8 cellular contexts compared by ENCODE assay signal in genomic region chr7:37344886-37345579, GRCh38.
DNase-seq lines count a peak whose midpoint lies in the region; ATAC-seq, FAIRE-seq and TF ChIP-seq lines count a peak whose summit lies in the region.

No MANE protein-coding gene starts in this region.

- no peak for DNase-seq in activated T-cell treated with anti-CD3 and anti-CD28 coated beads, Interleukin-2, amount 50 U/mL, for 4 hours
- DNase-seq in activated T-cell treated with anti-CD3 and anti-CD28 coated beads for 4 hours (no peak), Karpas-422 (no peak), GM12878 (ENCODE audit: low read depth, low spot score) (peak; percentile 48), tibial nerve (ENCODE audit: low spot score in 2 of 2) (no peak), NCI-H187 treated with DMSO at 0.1 percent for 48 hours (lab: John Stamatoyannopoulos, UW) (no peak), GM23248 (no peak)

- H4K20me1 ChIP-seq in Karpas-422 (ENCODE audit: insufficient read depth, low read depth, low read length): no peaks in the 10 kb centered on the region
- H4K20me1 ChIP-seq in GM12878 (ENCODE audit: control insufficient read depth, insufficient read depth): no peaks in the 10 kb centered on the region
- no peaks in the 10 kb centered on the region for H4K20me1 ChIP-seq in GM23248 (ENCODE audit: insufficient read depth)

- peaks cover 35% of the 10 kb centered on the region for H3K4me1 ChIP-seq in Karpas-422 (ENCODE audit: low read length)
- peaks cover 33% of the 10 kb centered on the region for H3K4me1 ChIP-seq in GM12878 (ENCODE audit: control insufficient read depth, insufficient read depth, low read length)
- H3K4me1 ChIP-seq in tibial nerve: peaks cover 0 to 33% (median 5%) of the 10 kb centered on the region in 4 donors
- no peaks in the 10 kb centered on the region for H3K4me1 ChIP-seq in GM23248 (ENCODE audit: insufficient read depth)

- in situ Hi-C loops in GM12878 (cut with MboI) (loop anchor here (5.0 to 10.0 kb wide), 5 partner anchors 58 to 1620 kb away; no protein-coding TSS in a partner anchor), GM23248 (cut with MboI) (no loop called here)

- no peak for TF ChIP-seq EP300 in GM12878 (IDR thresholded peaks at IDR 0.05; ENCODE audit: borderline replicate concordance in 1 of 2, control insufficient read depth in 1 of 2, low read depth in 2 of 2, low read length in 2 of 2)
- TF ChIP-seq EP300 in tibial nerve (IDR thresholded peaks at IDR 0.05): no peak

- H3K4me1 Mint-ChIP-seq in activated T-cell treated with anti-CD3 and anti-CD28 coated beads, Interleukin-2, amount 50 U/mL, for 4 hours (ENCODE audit: low read depth): peaks cover 65% of the 10 kb centered on the region

- CTCF ChIA-PET in GM12878 (lab: Yijun Ruan, JAX): interaction anchor here (0.8 to 19.0 kb wide), 5 partner anchors 7 to 509 kb away, joined by 3 to 298 read pairs (median 5); no protein-coding TSS in a partner anchor

- H3K4me2 ChIP-seq in Karpas-422 (ENCODE audit: low read depth, low read length, poor library complexity, severe bottlenecking) (peak overlapping the region; percentile 34), GM12878 (ENCODE audit: control insufficient read depth, insufficient read depth) (peak overlapping the region; percentile 67), GM23248 (ENCODE audit: unreplicated experiment) (no peak overlapping the region)

- peak; percentile 64 for FAIRE-seq in GM12878 (lab: Jason Lieb, UNC)

- H3K79me2 ChIP-seq in Karpas-422 (ENCODE audit: low read length): peaks cover 25% of the 10 kb centered on the region
- peaks cover 30% of the 10 kb centered on the region for H3K79me2 ChIP-seq in GM12878 (ENCODE audit: control insufficient read depth, insufficient read depth, low read length)
- H3K79me2 ChIP-seq in GM23248 (ENCODE audit: insufficient read depth): no peaks in the 10 kb centered on the region

- TF ChIP-seq CTCF in GM12878 (IDR thresholded peaks at IDR 0.05 in 2 of 3, conservative IDR thresholded peaks at IDR 0.05 in 1 of 3; ENCODE audit: control insufficient read depth in 2 of 3, extremely low read depth in 1 of 3, insufficient read depth in 1 of 3, low read depth in 3 of 3, low read length in 3 of 3) (no peak), tibial nerve (IDR thresholded peaks at IDR 0.05) (no peak)

- H2AFZ ChIP-seq in Karpas-422 (ENCODE audit: low read length) (peak overlapping the region; percentile 52), GM12878 (ENCODE audit: control insufficient read depth, low read depth, low read length) (peak overlapping the region; percentile 56), GM23248 (no peak overlapping the region)

- no peaks in the 10 kb centered on the region for H3K9me3 ChIP-seq in Karpas-422 (ENCODE audit: low read length)
- no peaks in the 10 kb centered on the region for H3K9me3 ChIP-seq in GM12878 (replicated peaks; ENCODE audit: control insufficient read depth, insufficient read depth, low read length)
- no peaks in the 10 kb centered on the region for H3K9me3 ChIP-seq in tibial nerve
- H3K9me3 ChIP-seq in GM23248 (ENCODE audit: low read depth): no peaks in the 10 kb centered on the region

- H3K9ac ChIP-seq in Karpas-422 (ENCODE audit: low read length) (no peak overlapping the region), GM12878 (ENCODE audit: control insufficient read depth, insufficient read depth, low read length) (peak overlapping the region; percentile 24; the same call in 1 of the 2 replicates), GM23248 (no peak overlapping the region)

- TF ChIP-seq POLR2A in GM12878 (IDR thresholded peaks at IDR 0.05; ENCODE audit: low read depth, low read length) (no peak), tibial nerve (IDR thresholded peaks at IDR 0.05) (no peak)

- H3K9me2 ChIP-seq in Karpas-422 (replicated peaks; ENCODE audit: insufficient read depth, low read length) (no peaks in the 10 kb centered on the region), GM23248 (ENCODE audit: insufficient read depth) (no peaks in the 10 kb centered on the region)

- H3K4me3 ChIP-seq in Karpas-422 (ENCODE audit: low read length) (no peak overlapping the region), GM12878 (no peak overlapping the region), tibial nerve (no peak overlapping the region), GM23248 (no peak overlapping the region)

- H3K36me3 Mint-ChIP-seq in activated T-cell treated with anti-CD3 and anti-CD28 coated beads, Interleukin-2, amount 50 U/mL, for 4 hours (ENCODE audit: insufficient read depth): peaks cover 23% of the 10 kb centered on the region

- no peaks in the 10 kb centered on the region for H3K9me3 Mint-ChIP-seq in activated T-cell treated with anti-CD3 and anti-CD28 coated beads, Interleukin-2, amount 50 U/mL, for 4 hours

- no TSS peak for BruUV-seq in GM12878 (replicated peaks; lab: Mats Ljungman, UMichigan)

- WGBS in GM12878 (ENCODE audit: insufficient coverage, insufficient replicate concordance, low lambda C conversion rate, missing lambda C conversion rate): 0% methylated on average over 9 of the region's 9 CpGs
- WGBS in tibial nerve, 2 donors: 68 to 82% methylated on average over 9 of the region's 9 CpGs
- 51 to 62% methylated on average over 9 of the region's 9 CpGs for WGBS in GM23248 (ENCODE audit: low coverage in 1 of 2, low lambda C conversion rate in 2 of 2, missing lambda C conversion rate in 2 of 2), 2 experiments

- H3K27ac ChIP-seq in Karpas-422 (ENCODE audit: low read length): peak overlapping the region; percentile 44; the same call in 1 of the 2 replicates
- peak overlapping the region; percentile 68 for H3K27ac ChIP-seq in GM12878 (ENCODE audit: control insufficient read depth, insufficient read depth)
- peak overlapping the region in 3 of 4 donors; percentile 9 to 41 (median 35) for H3K27ac ChIP-seq in tibial nerve
- no peak overlapping the region for H3K27ac ChIP-seq in GM23248

- H3K27me3 ChIP-seq in Karpas-422 (ENCODE audit: low read length) (no peaks in the 10 kb centered on the region), GM12878 (replicated peaks in 1 of 2; ENCODE audit: control insufficient read depth in 2 of 2, insufficient read depth in 2 of 2, low read length in 1 of 2) (no peaks in the 10 kb centered on the region), tibial nerve (no peaks in the 10 kb centered on the region), GM23248 (replicated peaks; ENCODE audit: insufficient read depth) (no peaks in the 10 kb centered on the region)

- H3K27me3 Mint-ChIP-seq in activated T-cell treated with anti-CD3 and anti-CD28 coated beads, Interleukin-2, amount 50 U/mL, for 4 hours (ENCODE audit: low read depth): no peaks in the 10 kb centered on the region

- H3F3A ChIP-seq in GM23248 (ENCODE audit: insufficient read depth): no peaks in the 10 kb centered on the region

- intact Hi-C loops in GM12878 (cut with micrococcal nuclease; ENCODE audit: unreplicated experiment): no loop called here

- RAD21 ChIA-PET in GM12878 (lab: Charles Lee; ENCODE audit: unreplicated experiment): interaction anchor here (1.0 to 2.8 kb wide), 3 partner anchors 8 to 60 kb away, joined by 4 to 12 read pairs (median 11); no protein-coding TSS in a partner anchor

- POLR2A ChIA-PET in GM12878 (lab: Charles Lee): interaction anchor here (0.9 kb wide), 1 partner anchor 11 kb away, joined by 3 read pairs; no protein-coding TSS in a partner anchor

- H3K36me3 ChIP-seq in Karpas-422 (ENCODE audit: insufficient read depth, low read length): no peaks in the 10 kb centered on the region
- no peaks in the 10 kb centered on the region for H3K36me3 ChIP-seq in GM12878 (ENCODE audit: control insufficient read depth in 2 of 2, insufficient read depth in 2 of 2, low read length in 1 of 2)
- H3K36me3 ChIP-seq in tibial nerve: peaks cover 0 to 17% (median 0%) of the 10 kb centered on the region in 3 donors
- H3K36me3 ChIP-seq in GM23248 (ENCODE audit: low read depth): no peaks in the 10 kb centered on the region

- SMC1A ChIA-PET in GM12878 (lab: Charles Lee; ENCODE audit: uncharacterized antibody, unreplicated experiment): interaction anchor here (0.8 to 8.2 kb wide), 7 partner anchors 9 to 489 kb away, joined by 3 to 106 read pairs (median 5); no protein-coding TSS in a partner anchor

- no peak for ATAC-seq in activated T-cell treated with anti-CD3 and anti-CD28 coated beads, Interleukin-2, amount 50 U/mL, for 4 hours
- peak; percentile 10 for ATAC-seq in GM12878
- no peak for ATAC-seq in HG03469 (IDR thresholded peaks at IDR 0.05; ENCODE audit: unreplicated experiment)

- TF ChIP-seq RAD21 in GM12878 (IDR thresholded peaks at IDR 0.05; ENCODE audit: insufficient read depth, low read depth, low read length): no peak

- peak overlapping the region; percentile 51 for H3K4me3 Mint-ChIP-seq in activated T-cell treated with anti-CD3 and anti-CD28 coated beads, Interleukin-2, amount 50 U/mL, for 4 hours

TF ChIP-seq in GM12878, 131 proteins besides CTCF, POLR2A, EP300 and RAD21 (continues in another document):
- peak; percentile 58 to 65; a peak in 3 of 4 replicates for TF ChIP-seq IKZF2 (IDR thresholded peaks at IDR 0.05)
- no peak for TF ChIP-seq IRF5 (IDR thresholded peaks at IDR 0.05; ENCODE audit: borderline replicate concordance)
- TF ChIP-seq RUNX3 (IDR thresholded peaks at IDR 0.05; ENCODE audit: low read length): peak; percentile 66
- peak; percentile 54; the same call in 1 of the 2 replicates for TF ChIP-seq BCL11A (IDR thresholded peaks at IDR 0.05; ENCODE audit: low read depth, low read length)
